ENCODE assay signal across 8 cellular contexts in the genomic region with DNA sequence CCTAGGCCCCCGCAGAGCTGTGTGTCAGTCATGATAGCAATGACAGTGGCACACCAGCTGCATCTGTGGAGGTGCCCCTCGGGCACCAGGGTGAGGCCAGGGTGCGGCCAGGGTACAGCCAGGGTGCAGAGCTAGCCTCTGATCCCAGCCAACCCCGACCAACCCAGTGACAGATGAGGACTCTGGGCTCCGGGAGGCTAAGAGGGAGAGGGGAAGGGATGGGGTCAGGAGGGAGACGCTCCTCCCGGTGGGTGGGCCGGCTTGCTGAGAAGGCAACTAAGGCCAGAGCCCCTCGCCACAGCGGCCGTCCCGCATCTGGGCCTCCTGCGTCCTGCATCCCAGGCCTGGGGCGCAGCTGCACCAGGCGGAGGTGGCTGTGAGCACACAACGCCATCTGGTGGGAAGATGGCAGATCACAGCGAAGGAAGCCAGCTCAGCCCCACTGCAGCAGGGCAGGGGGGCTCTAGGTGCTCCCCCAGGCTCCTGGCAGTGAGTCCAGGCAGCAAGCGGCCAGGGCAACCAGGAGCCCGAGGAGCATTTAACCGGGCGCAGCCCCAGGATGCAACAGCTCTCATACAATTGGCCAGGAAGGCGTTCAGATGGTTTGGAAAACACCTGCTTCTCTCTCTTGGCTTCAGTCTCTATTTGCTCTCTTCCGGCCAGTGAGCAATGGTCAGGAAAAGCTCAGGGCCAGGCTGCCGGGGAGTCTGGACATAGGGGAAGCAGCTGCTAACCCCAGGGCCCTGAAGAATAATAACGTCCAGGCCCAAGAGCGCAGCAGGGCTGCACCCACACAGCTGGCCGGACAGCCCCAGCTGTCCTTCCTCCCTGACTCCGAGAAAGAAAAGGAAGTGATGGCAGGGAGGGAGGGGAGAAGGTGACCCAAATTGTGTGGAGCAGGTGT.
DNase-seq lines count a peak whose midpoint lies in the region; ATAC-seq and TF ChIP-seq lines count a peak whose summit lies in the region.

No MANE protein-coding gene starts in this region.

- no peak for TF ChIP-seq CTCF in vagina (IDR thresholded peaks at IDR 0.05)

- no peak overlapping the region for H3K27ac Mint-ChIP-seq in activated CD4-positive, alpha-beta T cell treated with anti-CD3 and anti-CD28 coated beads, Interleukin-2, amount 10 ng/mL, durations not matched to agents 7 days and 5 days

- no peak overlapping the region for H3K27ac ChIP-seq in vagina

- no peaks in the 10 kb centered on the region for H3K4me1 ChIP-seq in vagina

- H3K4me3 ChIP-seq in MG63 (no peak overlapping the region), vagina (no peak overlapping the region)

- H3K4me3 Mint-ChIP-seq in activated CD4-positive, alpha-beta T cell treated with anti-CD3 and anti-CD28 coated beads, Interleukin-2, amount 10 ng/mL, durations not matched to agents 7 days and 5 days = no peak overlapping the region

- intact Hi-C loops in vagina (cut with DNase I) = no loop called here

- ATAC-seq in HG03439 (IDR thresholded peaks at IDR 0.05; ENCODE audit: unreplicated experiment) = no peak

- H3K9me3 Mint-ChIP-seq in activated CD4-positive, alpha-beta T cell treated with anti-CD3 and anti-CD28 coated beads, Interleukin-2, amount 10 ng/mL, durations not matched to agents 7 days and 5 days = peaks cover 3% of the 10 kb centered on the region

- no peaks in the 10 kb centered on the region for H3K36me3 Mint-ChIP-seq in activated CD4-positive, alpha-beta T cell treated with anti-CD3 and anti-CD28 coated beads, Interleukin-2, amount 10 ng/mL, durations not matched to agents 7 days and 5 days (ENCODE audit: low read depth)

- POLR2A ChIA-PET in activated CD4-positive, alpha-beta T cell treated with anti-CD3 and anti-CD28 coated beads, Interleukin-2, amount 10 ng/mL, durations not matched to agents 7 days and 5 days (lab: Charles Lee) = no interaction called here

- DNase-seq in activated CD4-positive, alpha-beta T cell treated with anti-CD3 and anti-CD28 coated beads for 48 hours = peak; percentile 46
- no peak for DNase-seq in activated CD4-positive, alpha-beta T cell treated with anti-CD3 and anti-CD28 coated beads for 4 hours
- DNase-seq in MG63 = peak; percentile 45
- DNase-seq in activated CD4-positive, alpha-beta T cell treated with anti-CD3 and anti-CD28 coated beads, Interleukin-2, amount 10 ng/mL, durations not matched to agents 7 days and 5 days = peak; percentile 20
- DNase-seq in fibroblast of peridontal ligament (ENCODE audit: extremely low read depth) = peak; percentile 9
- peak; percentile 36 for DNase-seq in occipital lobe (lab: John Stamatoyannopoulos, UW)
- DNase-seq in vagina (ENCODE audit: extremely low spot score in 2 of 2) = no peak

- H3K36me3 ChIP-seq in MG63 = no peaks in the 10 kb centered on the region
- H3K36me3 ChIP-seq in vagina = no peaks in the 10 kb centered on the region

- H3K4me1 Mint-ChIP-seq in activated CD4-positive, alpha-beta T cell treated with anti-CD3 and anti-CD28 coated beads, Interleukin-2, amount 10 ng/mL, durations not matched to agents 7 days and 5 days = no peaks in the 10 kb centered on the region

- TF ChIP-seq POLR2A in vagina (IDR thresholded peaks at IDR 0.05) = no peak

- CTCF ChIA-PET in activated CD4-positive, alpha-beta T cell treated with anti-CD3 and anti-CD28 coated beads, Interleukin-2, amount 10 ng/mL, durations not matched to agents 7 days and 5 days (lab: Charles Lee) = interaction anchor here (1.0 to 1.3 kb wide), 2 partner anchors 9 to 10 kb away, joined by 4 to 7 read pairs; no protein-coding TSS in a partner anchor

- no peaks in the 10 kb centered on the region for H3K9me3 ChIP-seq in MG63
- no peaks in the 10 kb centered on the region for H3K9me3 ChIP-seq in vagina

- H3K27me3 ChIP-seq in MG63 (peaks cover 41% of the 10 kb centered on the region), vagina (no peaks in the 10 kb centered on the region)

- H3K27me3 Mint-ChIP-seq in activated CD4-positive, alpha-beta T cell treated with anti-CD3 and anti-CD28 coated beads, Interleukin-2, amount 10 ng/mL, durations not matched to agents 7 days and 5 days = no peaks in the 10 kb centered on the region

Comparison
In these comparisons a context has a peak if more than half of its experiments do, and no peak if none do; other contexts are left out.
1. DNase-seq: peak in activated CD4-positive, alpha-beta T cell treated with anti-CD3 and anti-CD28 coated beads for 48 hours (single experiment), MG63 (single experiment), activated CD4-positive, alpha-beta T cell treated with anti-CD3 and anti-CD28 coated beads, Interleukin-2, amount 10 ng/mL, durations not matched to agents 7 days and 5 days (single experiment), fibroblast of peridontal ligament (single experiment) and occipital lobe (single experiment); none in activated CD4-positive, alpha-beta T cell treated with anti-CD3 and anti-CD28 coated beads for 4 hours (0 of 2) and vagina (0 of 2).